ENCODE assay signal across 21 cellular contexts in the genomic region with DNA sequence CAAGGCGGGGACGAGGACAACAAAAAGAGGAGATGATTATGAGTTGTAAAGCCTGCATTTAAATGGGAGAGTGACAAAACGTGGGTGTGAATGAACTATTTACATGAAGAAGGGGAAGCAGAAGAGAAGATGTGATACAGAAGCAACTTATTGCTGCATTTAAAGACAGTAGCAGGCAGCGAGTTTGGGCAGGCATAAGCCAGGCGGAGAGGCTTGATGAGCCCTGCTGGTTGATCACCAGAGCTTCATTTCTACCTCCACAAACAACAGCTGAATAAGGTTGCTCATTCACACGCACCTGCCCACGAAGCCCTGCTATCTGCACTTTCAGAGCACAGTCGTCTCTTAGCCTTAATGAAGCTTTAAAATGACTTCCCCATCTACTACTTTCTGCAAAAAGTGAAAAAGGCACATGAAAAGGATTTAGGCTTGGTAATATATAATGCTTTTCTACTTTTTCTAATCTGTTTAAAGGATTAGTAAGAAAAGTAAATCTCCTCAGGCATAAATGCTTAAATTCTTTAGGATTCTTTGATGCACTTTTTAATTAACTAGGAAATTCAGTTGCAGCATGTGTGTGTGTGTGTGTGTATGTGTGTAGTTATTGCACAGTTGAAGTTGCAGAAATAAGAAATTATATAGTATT. TPM values are rescaled to one million over a fixed set of nuclear protein-coding genes. Genes with fewer than 3 reads are reported as not detected.
DNase-seq lines count a peak whose midpoint lies in the region; TF ChIP-seq lines count a peak whose summit lies in the region.
"Had no signal": no experiment of that assay in that cellular context is flagged by ENCODE, and none has a peak within 500 bp of the region (broad histone marks: within the 10 kb centered on the region; RNA-seq: fewer than 3 reads in every experiment).

No MANE protein-coding gene starts in this region.

- H3K4me3 ChIP-seq in spleen: no peak overlapping the region
- H3K4me3 ChIP-seq: BLaER1 treated with 17β-estradiol and CSF1 and Interleukin-3, amounts not matched to agents 10 nM and 100 nM; PC-9; SJSA1 had no signal

- POLR2A ChIA-PET in activated CD4-positive, alpha-beta memory T cell treated with anti-CD3 and anti-CD28 coated beads, Interleukin-2, amount 10 ng/mL, durations not matched to agents 7 days and 5 days (lab: Charles Lee): no interaction called here

- TF ChIP-seq POLR2A in spleen (IDR thresholded peaks at IDR 0.05): no peak

- peaks cover 0 to 11% (median 0%) of the 10 kb centered on the region in 7 donors for H3K27me3 ChIP-seq in spleen (replicated peaks in 1 of 7)
- H3K27me3 ChIP-seq: BLaER1 treated with 17β-estradiol and CSF1 and Interleukin-3, amounts not matched to agents 10 nM and 100 nM had no signal

- peak overlapping the region in 2 of 8 donors; percentile 26 to 36 for H3K27ac ChIP-seq in spleen
- H3K27ac ChIP-seq: BLaER1 treated with 17β-estradiol and CSF1 and Interleukin-3, amounts not matched to agents 10 nM and 100 nM; PC-9; SJSA1 had no signal

- H3K9me3 ChIP-seq in spleen: no peaks in the 10 kb centered on the region
- H3K9me3 ChIP-seq: BLaER1 treated with 17β-estradiol and CSF1 and Interleukin-3, amounts not matched to agents 10 nM and 100 nM; SJSA1 had no signal

- no peaks in the 10 kb centered on the region for H3K4me1 Mint-ChIP-seq in brain
- H3K4me1 Mint-ChIP-seq in activated CD4-positive, alpha-beta memory T cell treated with anti-CD3 and anti-CD28 coated beads, Interleukin-2, amount 10 ng/mL, durations not matched to agents 7 days and 5 days: peaks cover 4% of the 10 kb centered on the region
- H3K4me1 Mint-ChIP-seq in progenitor cell of endocrine pancreas (ENCODE audit: low read depth): peaks cover 34% of the 10 kb centered on the region
- H3K4me1 Mint-ChIP-seq: CD8-positive, alpha-beta memory T cell had no signal

- H3K27ac Mint-ChIP-seq in brain: peak overlapping the region in 3 of 5 experiments; percentile 84 to 87 (median 87)
- H3K27ac Mint-ChIP-seq in activated CD4-positive, alpha-beta memory T cell treated with anti-CD3 and anti-CD28 coated beads, Interleukin-2, amount 10 ng/mL, durations not matched to agents 7 days and 5 days: no peak overlapping the region
- no peak overlapping the region for H3K27ac Mint-ChIP-seq in progenitor cell of endocrine pancreas
- H3K27ac Mint-ChIP-seq: CD8-positive, alpha-beta memory T cell had no signal

- intact Hi-C loops in spleen (cut with DNase I; ENCODE audit: low total_unique reads): no loop called here

- 66 to 77% (median 76%) methylated on average over 8 of the region's 8 CpGs for WGBS in spleen, 5 donors

- H3K4me3 Mint-ChIP-seq in brain (peak overlapping the region in 1 of 5 experiments; percentile 4), progenitor cell of endocrine pancreas (ENCODE audit: low read depth) (no peak overlapping the region)
- no peak overlapping the region for H3K4me3 Mint-ChIP-seq in activated CD4-positive, alpha-beta memory T cell treated with anti-CD3 and anti-CD28 coated beads, Interleukin-2, amount 10 ng/mL, durations not matched to agents 7 days and 5 days
- H3K4me3 Mint-ChIP-seq: CD8-positive, alpha-beta memory T cell had no signal

- TF ChIP-seq CTCF in brain (conservative IDR thresholded peaks at IDR 0.05) (no peak), spleen (IDR thresholded peaks at IDR 0.05 in 8 of 11, conservative IDR thresholded peaks at IDR 0.05 in 3 of 11) (no peak), progenitor cell of endocrine pancreas (IDR thresholded peaks at IDR 0.05; ENCODE audit: unreplicated experiment) (no peak)

- peaks cover 0 to 6% (median 0%) of the 10 kb centered on the region in 5 experiments for H3K9me3 Mint-ChIP-seq in brain
- H3K9me3 Mint-ChIP-seq in activated CD4-positive, alpha-beta memory T cell treated with anti-CD3 and anti-CD28 coated beads, Interleukin-2, amount 10 ng/mL, durations not matched to agents 7 days and 5 days: no peaks in the 10 kb centered on the region
- H3K9me3 Mint-ChIP-seq in progenitor cell of endocrine pancreas (ENCODE audit: low read depth): no peaks in the 10 kb centered on the region

- H3K27me3 Mint-ChIP-seq in brain (no peaks in the 10 kb centered on the region), progenitor cell of endocrine pancreas (no peaks in the 10 kb centered on the region)
- H3K27me3 Mint-ChIP-seq in activated CD4-positive, alpha-beta memory T cell treated with anti-CD3 and anti-CD28 coated beads, Interleukin-2, amount 10 ng/mL, durations not matched to agents 7 days and 5 days: peaks cover 14% of the 10 kb centered on the region

- no peaks in the 10 kb centered on the region for H3K36me3 ChIP-seq in spleen
- H3K36me3 ChIP-seq: BLaER1 treated with 17β-estradiol and CSF1 and Interleukin-3, amounts not matched to agents 10 nM and 100 nM; SJSA1 had no signal

- peak; percentile 58 for DNase-seq in NCI-H748 (lab: John Stamatoyannopoulos, UW; ENCODE audit: unreplicated experiment)
- DNase-seq in NCI-H748 treated with DMSO at 0.1 percent for 48 hours (lab: John Stamatoyannopoulos, UW): no peak
- peak; percentile 19 for DNase-seq in GDM1 (lab: John Stamatoyannopoulos, UW)
- DNase-seq in spleen: peak; percentile 57
- DNase-seq in activated naive CD4-positive, alpha-beta T cell treated with anti-CD3 and anti-CD28 coated beads, Interleukin-2, amount 50 U/mL, for 16 hours: no peak
- no peak for DNase-seq in activated CD4-positive, alpha-beta memory T cell treated with anti-CD3 and anti-CD28 coated beads, Interleukin-2, amount 10 ng/mL, durations not matched to agents 7 days and 5 days
- DNase-seq in progenitor cell of endocrine pancreas (ENCODE audit: low spot score, unreplicated experiment): no peak
- DNase-seq: CD8-positive, alpha-beta memory T cell; DMS 273 treated with DMSO at 0.1 percent for 48 hours; EL; HCEC 1CT; KBM-7; NCI-H1436; NCI-H2081 treated with DMSO at 0.1 percent for 48 hours; NCI-H226; NCI-H524 treated with DMSO at 0.1 percent for 48 hours; PC-9 had no signal

- no peaks in the 10 kb centered on the region for H3K36me3 Mint-ChIP-seq in brain
- no peaks in the 10 kb centered on the region for H3K36me3 Mint-ChIP-seq in activated CD4-positive, alpha-beta memory T cell treated with anti-CD3 and anti-CD28 coated beads, Interleukin-2, amount 10 ng/mL, durations not matched to agents 7 days and 5 days (ENCODE audit: low read depth)
- H3K36me3 Mint-ChIP-seq in progenitor cell of endocrine pancreas (ENCODE audit: insufficient read depth): peaks cover 2% of the 10 kb centered on the region
- H3K36me3 Mint-ChIP-seq: CD8-positive, alpha-beta memory T cell had no signal

- peaks cover 0 to 18% (median 7%) of the 10 kb centered on the region in 6 donors for H3K4me1 ChIP-seq in spleen
- H3K4me1 ChIP-seq: SJSA1 had no signal

- CTCF ChIA-PET in activated CD4-positive, alpha-beta memory T cell treated with anti-CD3 and anti-CD28 coated beads, Interleukin-2, amount 10 ng/mL, durations not matched to agents 7 days and 5 days (lab: Charles Lee): no interaction called here

RNA-seq across cellular contexts. Expression of gene SLC38A11, which starts 3.1 kb away (rescaled TPM):
- polyA plus RNA-seq in brain (ENCODE audit: insufficient read depth, low read depth, low replicate concordance): 1.7 TPM
- 10 to 100 TPM in 6 of 7 donors, 1 to 10 TPM in 1; 5.8 to 41.4 (median 27.9) TPM for total RNA-seq in spleen
- polyA plus RNA-seq in spleen: 10 to 100 TPM in 2 of 3 donors, 1 to 10 TPM in 1; 8.5 to 48.6 (median 16.6) TPM
- not detected for total RNA-seq in activated CD4-positive, alpha-beta memory T cell treated with anti-CD3 and anti-CD28 coated beads, Interleukin-2, amount 10 ng/mL, durations not matched to agents 7 days and 5 days
- 16.6 and 20.1 TPM in 2 replicates for total RNA-seq in progenitor cell of endocrine pancreas
- total RNA-seq: A172; CD8-positive, alpha-beta memory T cell; PC-9; SJSA1 had no signal
- polyA plus RNA-seq: CD8-positive, alpha-beta memory T cell had no signal

Comparison
In these comparisons a context has a peak if more than half of its experiments do, and no peak if none do; other contexts are left out.
1. DNase-seq: peak in NCI-H748 (single experiment), GDM1 (single experiment) and spleen (single experiment); none in NCI-H748 treated with DMSO at 0.1 percent for 48 hours (single experiment), activated naive CD4-positive, alpha-beta T cell treated with anti-CD3 and anti-CD28 coated beads, Interleukin-2, amount 50 U/mL, for 16 hours (single experiment), activated CD4-positive, alpha-beta memory T cell treated with anti-CD3 and anti-CD28 coated beads, Interleukin-2, amount 10 ng/mL, durations not matched to agents 7 days and 5 days (single experiment) and progenitor cell of endocrine pancreas (single experiment).
2. H3K27ac Mint-ChIP-seq: peak in brain (3 of 5); none in activated CD4-positive, alpha-beta memory T cell treated with anti-CD3 and anti-CD28 coated beads, Interleukin-2, amount 10 ng/mL, durations not matched to agents 7 days and 5 days (single experiment) and progenitor cell of endocrine pancreas (single experiment).
3. RNA of gene SLC38A11, which starts 3.1 kb away (total RNA-seq): 5.8 to 41.4 TPM in spleen and 16.6 to 20.1 TPM in progenitor cell of endocrine pancreas; not detected in activated CD4-positive, alpha-beta memory T cell treated with anti-CD3 and anti-CD28 coated beads, Interleukin-2, amount 10 ng/mL, durations not matched to agents 7 days and 5 days; every median in the first group is over 4 times any median in the second.